ENCODE assay signal across 14 cellular contexts in the genomic region with DNA sequence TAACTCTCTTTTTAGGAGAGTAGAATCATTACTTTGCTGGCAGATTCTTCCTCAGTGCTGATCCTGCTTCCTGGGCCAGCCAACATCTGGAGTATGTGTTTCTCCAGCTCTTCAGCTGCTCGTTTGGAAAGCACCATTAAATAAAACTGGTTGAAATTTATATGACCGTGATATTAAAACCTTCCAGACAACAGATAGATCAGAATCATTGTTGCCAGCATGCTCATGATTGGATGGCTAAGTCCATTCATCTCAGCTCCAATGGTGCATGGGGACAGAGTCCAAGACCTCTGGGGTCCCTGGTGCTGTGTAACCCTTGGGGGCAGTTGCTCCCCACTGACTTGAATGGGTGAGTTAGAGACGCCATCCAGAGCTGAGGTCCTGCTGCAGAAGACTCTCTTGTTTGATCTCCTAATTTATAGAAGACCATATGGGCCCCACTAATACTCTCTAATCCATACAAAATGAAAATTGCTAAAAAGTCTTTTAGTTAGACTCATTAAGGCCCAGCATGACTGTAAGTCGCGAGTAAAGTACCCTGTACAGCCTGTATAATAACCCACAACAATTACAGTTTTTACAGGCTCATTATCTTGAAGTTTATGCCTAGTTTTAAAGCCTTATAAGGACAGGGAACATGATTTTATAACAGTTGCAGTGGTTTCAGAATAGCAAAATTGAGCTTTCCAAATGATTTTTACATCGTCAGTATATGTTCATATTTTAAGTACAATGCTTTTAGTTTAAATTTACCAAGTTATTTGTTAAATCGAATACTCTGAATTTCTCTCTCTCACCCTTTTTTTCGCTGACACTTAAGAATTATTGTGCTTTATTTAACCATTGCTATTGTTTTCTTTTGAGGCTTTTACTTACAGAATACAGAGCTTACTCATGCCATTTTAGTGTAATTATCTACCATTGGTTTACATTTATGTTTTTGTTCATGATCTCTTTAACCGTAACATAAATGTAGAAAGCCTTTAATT. TPM values are rescaled to one million over a fixed set of nuclear protein-coding genes. Genes with fewer than 3 reads are reported as not detected.
DNase-seq lines count a peak whose midpoint lies in the region; ATAC-seq, FAIRE-seq and TF ChIP-seq lines count a peak whose summit lies in the region.
"Had no signal": no experiment of that assay in that cellular context is flagged by ENCODE, and none has a peak within 500 bp of the region (broad histone marks: within the 10 kb centered on the region; RNA-seq: fewer than 3 reads in every experiment).

No MANE protein-coding gene starts in this region.

- H4K20me1 ChIP-seq in K562 (replicated peaks; ENCODE audit: control insufficient read depth, insufficient read depth, low read length) (peaks cover 3% of the 10 kb centered on the region; the same call in 1 of the 2 replicates), HepG2 (ENCODE audit: insufficient read depth, low read length) (no peaks in the 10 kb centered on the region), Karpas-422 (ENCODE audit: insufficient read depth, low read depth, low read length) (no peaks in the 10 kb centered on the region)

- BruUV-seq in K562 (replicated peaks; lab: Mats Ljungman, UMichigan) (no TSS peak), HepG2 (replicated peaks; lab: Mats Ljungman, UMichigan) (no TSS peak)

- intact Hi-C loops in K562 (cut with micrococcal nuclease) (no loop called here), HepG2 (cut with micrococcal nuclease; ENCODE audit: unreplicated experiment) (no loop called here)

- no peaks in the 10 kb centered on the region for H3K9me3 ChIP-seq in HUES48 (ENCODE audit: control insufficient read depth, insufficient read depth, low read length)
- H3K9me3 ChIP-seq in K562 (replicated peaks; ENCODE audit: control insufficient read depth, insufficient read depth, low read depth, low read length), result no peaks in the 10 kb centered on the region
- H3K9me3 ChIP-seq in HepG2 (ENCODE audit: low read length), result no peaks in the 10 kb centered on the region
- H3K9me3 ChIP-seq in Karpas-422 (ENCODE audit: low read length), result no peaks in the 10 kb centered on the region
- H3K9me3 ChIP-seq: colonic mucosa, mucosa of descending colon, prostate gland had no signal

- no peak overlapping the region for H3K4me3 ChIP-seq in HUES48 (ENCODE audit: low read depth, low read length)
- H3K4me3 ChIP-seq in K562, result no peak overlapping the region
- no peak overlapping the region for H3K4me3 ChIP-seq in HepG2 (replicated peaks in 1 of 3; ENCODE audit: insufficient read depth in 1 of 3, low read depth in 2 of 3, low read length in 3 of 3)
- H3K4me3 ChIP-seq in Karpas-422 (ENCODE audit: low read length), result no peak overlapping the region
- H3K4me3 ChIP-seq: colonic mucosa, mucosa of descending colon, prostate gland had no signal

- no peaks in the 10 kb centered on the region for H3K9me2 ChIP-seq in Karpas-422 (replicated peaks; ENCODE audit: insufficient read depth, low read length)

- FAIRE-seq in K562 (lab: Jason Lieb, UNC), result no peak
- FAIRE-seq in HepG2 (lab: Jason Lieb, UNC), result no peak

- H3K9me1 ChIP-seq in K562 (ENCODE audit: control insufficient read depth, insufficient read depth, low read length), result no peaks in the 10 kb centered on the region

- H3K27ac ChIP-seq in HUES48 (ENCODE audit: low read depth, low read length), result peak overlapping the region; percentile 76
- no peak overlapping the region for H3K27ac ChIP-seq in K562 (ENCODE audit: extremely low read depth, low read depth, low read length)
- H3K27ac ChIP-seq in HepG2 (ENCODE audit: extremely low read length, insufficient read depth, low read length), result no peak overlapping the region
- no peak overlapping the region for H3K27ac ChIP-seq in Karpas-422 (ENCODE audit: low read length)
- H3K27ac ChIP-seq: VCaP had no signal

- no peak for TF ChIP-seq CTCF in K562 (IDR thresholded peaks at IDR 0.05 in 2 of 3, conservative IDR thresholded peaks at IDR 0.05 in 1 of 3; ENCODE audit: insufficient read depth in 2 of 3, low read depth in 1 of 3, low read length in 3 of 3)
- no peak for TF ChIP-seq CTCF in HepG2 (CRISPR knock-in tag; IDR thresholded peaks at IDR 0.05)
- TF ChIP-seq CTCF in type B pancreatic cell (conservative IDR thresholded peaks at IDR 0.05), result no peak

- peaks cover 21% of the 10 kb centered on the region for H3K4me1 ChIP-seq in HUES48 (ENCODE audit: control insufficient read depth, insufficient read depth, low read length)
- H3K4me1 ChIP-seq in K562 (replicated peaks in 1 of 2; ENCODE audit: control insufficient read depth in 2 of 2, insufficient read depth in 2 of 2, low read length in 2 of 2), result no peaks in the 10 kb centered on the region
- H3K4me1 ChIP-seq in HepG2 (ENCODE audit: insufficient read depth, low read length), result peaks cover 1% of the 10 kb centered on the region; the same call in 1 of the 2 replicates
- no peaks in the 10 kb centered on the region for H3K4me1 ChIP-seq in Karpas-422 (ENCODE audit: low read length)
- H3K4me1 ChIP-seq: prostate gland had no signal

- TF ChIP-seq RAD21 in K562 (CRISPR knock-in tag; conservative IDR thresholded peaks at IDR 0.05 in 1 of 2, IDR thresholded peaks at IDR 0.05 in 1 of 2) (no peak), HepG2 (CRISPR knock-in tag; IDR thresholded peaks at IDR 0.05) (no peak)

- TF ChIP-seq EP300 in K562 (IDR thresholded peaks at IDR 0.05; ENCODE audit: low read length), result no peak
- no peak for TF ChIP-seq EP300 in HepG2 (IDR thresholded peaks at IDR 0.05; ENCODE audit: low read depth in 2 of 2, low read length in 2 of 2)
- no peak for TF ChIP-seq EP300 in HepG2 (CRISPR knock-in tag; IDR thresholded peaks at IDR 0.05; ENCODE audit: borderline replicate concordance)

- no peak overlapping the region for H2AFZ ChIP-seq in K562 (ENCODE audit: low read depth, low read length)
- no peak overlapping the region for H2AFZ ChIP-seq in HepG2 (ENCODE audit: low read length)
- H2AFZ ChIP-seq in Karpas-422 (ENCODE audit: low read length), result no peak overlapping the region

- TF ChIP-seq POLR2A in K562 (conservative IDR thresholded peaks at IDR 0.05) (no peak), HepG2 (IDR thresholded peaks at IDR 0.05; ENCODE audit: insufficient read depth in 1 of 2, low read depth in 2 of 2, low read length in 2 of 2) (no peak)

- H3K79me2 ChIP-seq in K562 (ENCODE audit: control insufficient read depth, insufficient read depth, low read length), result no peaks in the 10 kb centered on the region
- no peaks in the 10 kb centered on the region for H3K79me2 ChIP-seq in HepG2 (ENCODE audit: insufficient read depth, low read length)
- H3K79me2 ChIP-seq in Karpas-422 (ENCODE audit: low read length), result no peaks in the 10 kb centered on the region

- H3K27ac Mint-ChIP-seq in type B pancreatic cell, result peak overlapping the region; percentile 35
- H3K27ac Mint-ChIP-seq: CD4-positive, alpha-beta T cell had no signal

- H3K27me3 Mint-ChIP-seq in type B pancreatic cell, result no peaks in the 10 kb centered on the region
- H3K27me3 Mint-ChIP-seq: CD4-positive, alpha-beta T cell had no signal

- in situ Hi-C loops in K562 (cut with MboI) (no loop called here), HepG2 (cut with HindIII; ENCODE audit: extremely low pct_ligation_motif_present, low pct_unique_long_range_greater_than_20kb) (no loop called here)

- peaks cover 44% of the 10 kb centered on the region for H3K36me3 ChIP-seq in HUES48 (ENCODE audit: control insufficient read depth, insufficient read depth, low read length)
- H3K36me3 ChIP-seq in K562 (ENCODE audit: control insufficient read depth, insufficient read depth, low read length), result no peaks in the 10 kb centered on the region
- H3K36me3 ChIP-seq in HepG2 (replicated peaks in 1 of 2; ENCODE audit: control insufficient read depth in 1 of 2, insufficient read depth in 2 of 2, low read length in 2 of 2), result peaks cover 8 to 64% of the 10 kb centered on the region in 2 experiments
- no peaks in the 10 kb centered on the region for H3K36me3 ChIP-seq in Karpas-422 (ENCODE audit: insufficient read depth, low read length)
- H3K36me3 ChIP-seq: colonic mucosa, prostate gland had no signal

- no peak for ATAC-seq in K562
- ATAC-seq in HepG2, result no peak

- DNase-seq in K562 (ENCODE audit: extremely low read depth in 1 of 4, low spot score in 3 of 4) (no peak), HepG2 (ENCODE audit: low spot score) (no peak), type B pancreatic cell (ENCODE audit: extremely low spot score, unreplicated experiment) (no peak), Karpas-422 (no peak), COLO829 (ENCODE audit: low spot score) (no peak), NCI-H1092 treated with DMSO at 0.1 percent for 48 hours (lab: John Stamatoyannopoulos, UW) (no peak)
- DNase-seq: CD4-positive, alpha-beta T cell; colonic mucosa; GF-D8; NCI-H1930 had no signal

- POLR2A ChIA-PET in K562 (lab: Yijun Ruan, JAX), result interaction anchor here (1.3 to 1.4 kb wide), 2 partner anchors 19 to 24 kb away, joined by 4 read pairs; no protein-coding TSS in a partner anchor
- POLR2A ChIA-PET in HepG2 (lab: Yijun Ruan, JAX), result no interaction called here

- CTCF ChIA-PET in K562 (lab: Yijun Ruan, JAX; ENCODE audit: low intra/inter-chr PET ratio) (no interaction called here), HepG2 (lab: Yijun Ruan, JAX; ENCODE audit: low intra/inter-chr PET ratio, low total read pairs) (no interaction called here)

- no peaks in the 10 kb centered on the region for H3K9me3 Mint-ChIP-seq in type B pancreatic cell
- H3K9me3 Mint-ChIP-seq: CD4-positive, alpha-beta T cell had no signal

- H3K4me3 Mint-ChIP-seq in type B pancreatic cell, result peak overlapping the region; percentile 50
- H3K4me3 Mint-ChIP-seq: CD4-positive, alpha-beta T cell had no signal

- 5% methylated on average over 9 of the region's 9 CpGs for WGBS in K562 (ENCODE audit: insufficient coverage, low coverage, missing lambda C conversion rate)
- WGBS in HepG2 (ENCODE audit: low lambda C conversion rate), result 97% methylated on average over 8 of the region's 9 CpGs

- H3K27me3 ChIP-seq in HUES48 (ENCODE audit: control insufficient read depth, insufficient read depth, low read length), result no peaks in the 10 kb centered on the region
- peaks cover 50 to 57% of the 10 kb centered on the region in 2 experiments for H3K27me3 ChIP-seq in K562 (ENCODE audit: control insufficient read depth in 2 of 2, insufficient read depth in 2 of 2, low read length in 2 of 2)
- no peaks in the 10 kb centered on the region for H3K27me3 ChIP-seq in HepG2 (ENCODE audit: control insufficient read depth in 1 of 2, insufficient read depth in 2 of 2, low read length in 2 of 2)
- no peaks in the 10 kb centered on the region for H3K27me3 ChIP-seq in Karpas-422 (ENCODE audit: low read length)
- H3K27me3 ChIP-seq: colonic mucosa had no signal

- H3K4me1 Mint-ChIP-seq in type B pancreatic cell (ENCODE audit: unreplicated experiment), result peaks cover 44% of the 10 kb centered on the region

- no peak overlapping the region for H3K4me2 ChIP-seq in K562 (ENCODE audit: insufficient read depth, low read length)
- no peak overlapping the region for H3K4me2 ChIP-seq in HepG2 (ENCODE audit: low read depth, low read length)
- H3K4me2 ChIP-seq in Karpas-422 (ENCODE audit: low read depth, low read length, poor library complexity, severe bottlenecking), result no peak overlapping the region

- no peak overlapping the region for H3K9ac ChIP-seq in HUES48 (ENCODE audit: low read depth, low read length)
- H3K9ac ChIP-seq in K562 (ENCODE audit: insufficient read depth in 1 of 2, low read depth in 2 of 2, low read length in 2 of 2), result no peak overlapping the region
- H3K9ac ChIP-seq in HepG2 (ENCODE audit: insufficient read depth, low read depth, low read length), result no peak overlapping the region
- H3K9ac ChIP-seq in Karpas-422 (ENCODE audit: low read length), result no peak overlapping the region

- peaks cover 11% of the 10 kb centered on the region for H3K36me3 Mint-ChIP-seq in type B pancreatic cell

RNA-seq across cellular contexts. Expression of a gene that starts 60.0 kb away (rescaled TPM):
- total RNA-seq in K562 (2011; cell fraction: chromatin; rRNA removed; ENCODE audit: low replicate concordance), result 0.76 TPM in 1 of 2 replicates, not detected in the other
- total RNA-seq in K562 (2011; cell fraction: nucleolus; rRNA removed), result not detected in 2 replicates
- total RNA-seq in K562 (2011; cell fraction: nucleoplasm; rRNA removed), result 0.31 TPM in 1 of 2 replicates, not detected in the other
- total RNA-seq in K562 (2014; rRNA removed), result 0.04 and 0.09 TPM in 2 replicates
- total RNA-seq in K562 (2014; rRNA removed; fragmentation: Illumina TruSeq; extraction: Trizol), result not detected in 2 replicates
- total RNA-seq in K562 (2015; rRNA removed; fragmentation: Illumina TruSeq; extraction: Trizol), result not detected in 2 replicates
- 0.07 and 0.09 TPM in 2 replicates for total RNA-seq in K562 (2021)
- 0.04 TPM in 1 of 2 replicates, not detected in the other for polyA plus RNA-seq in K562 (2011; rRNA removed)
- polyA plus RNA-seq in K562 (2011; cell fraction: cytosol; rRNA removed), result not detected in 2 replicates
- polyA plus RNA-seq in K562 (2011; cell fraction: nucleus; rRNA removed), result 0.07 TPM in 1 of 2 replicates, not detected in the other
- polyA plus RNA-seq in K562 (2012), result 0.08 and 0.10 TPM in 2 replicates
- polyA plus RNA-seq in K562 (2014; fragmentation: Illumina TruSeq; extraction: Trizol), result 0.04 TPM in 1 of 2 replicates, not detected in the other
- under 1 TPM; 0.04 to 0.10 TPM for polyA plus RNA-seq in K562 (2014; fragmentation: Nextera tagmentation; extraction: Ambion mirVana)
- polyA plus RNA-seq in K562 (2014; rRNA removed), result not detected in 2 replicates
- polyA minus RNA-seq in K562 (2011; rRNA and poly(A)+ RNA removed), result not detected in 2 replicates
- not detected in 2 replicates for polyA minus RNA-seq in K562 (2011; cell fraction: cytosol; rRNA and poly(A)+ RNA removed)
- polyA minus RNA-seq in K562 (2011; cell fraction: nucleus; rRNA and poly(A)+ RNA removed), result 0.40 TPM in 1 of 2 replicates, not detected in the other
- total RNA-seq in HepG2 (2016; rRNA removed; fragmentation: Illumina TruSeq; extraction: Trizol), result 25.8 and 32.4 TPM in 2 replicates
- total RNA-seq in HepG2 (2016; cell fraction: cytosol; rRNA removed; fragmentation: Illumina TruSeq; extraction: Trizol; ENCODE audit: low read depth), result 7.2 and 8.8 TPM in 2 replicates
- 24.2 and 25.8 TPM in 2 replicates for total RNA-seq in HepG2 (2016; cell fraction: insoluble cytoplasmic fraction; rRNA removed; fragmentation: Illumina TruSeq; extraction: Trizol)
- total RNA-seq in HepG2 (2016; cell fraction: membrane; rRNA removed; fragmentation: Illumina TruSeq; extraction: Trizol), result 31.6 and 31.8 TPM in 2 replicates
- total RNA-seq in HepG2 (2016; cell fraction: nucleus; rRNA removed; fragmentation: Illumina TruSeq; extraction: Trizol), result 23.4 and 24.3 TPM in 2 replicates
- polyA plus RNA-seq in HepG2 (2011; rRNA removed), result 14.7 and 15.5 TPM in 2 replicates
- 11.3 and 13.8 TPM in 2 replicates for polyA plus RNA-seq in HepG2 (2011; cell fraction: cytosol; rRNA removed)
- polyA plus RNA-seq in HepG2 (2011; cell fraction: nucleus; rRNA removed), result 13.3 and 13.6 TPM in 2 replicates
- 21.4 and 30.0 TPM in 2 replicates for polyA plus RNA-seq in HepG2 (2012)
- polyA plus RNA-seq in HepG2 (2016; cell fraction: cytosol; fragmentation: Illumina TruSeq; extraction: Trizol; ENCODE audit: low read depth), result 8.1 and 10.3 TPM in 2 replicates
- polyA plus RNA-seq in HepG2 (2016; cell fraction: insoluble cytoplasmic fraction; fragmentation: Illumina TruSeq; extraction: Trizol; ENCODE audit: low read depth), result 31.8 and 42.4 TPM in 2 replicates
- 27.2 and 29.8 TPM in 2 replicates for polyA plus RNA-seq in HepG2 (2016; cell fraction: membrane; fragmentation: Illumina TruSeq; extraction: Trizol; ENCODE audit: low read depth)
- 28.1 and 31.7 TPM in 2 replicates for polyA plus RNA-seq in HepG2 (2016; cell fraction: nucleus; fragmentation: Illumina TruSeq; extraction: Trizol; ENCODE audit: insufficient read depth, low read depth)
- polyA minus RNA-seq in HepG2 (2011; rRNA and poly(A)+ RNA removed; ENCODE audit: low replicate concordance), result 12.7 and 15.8 TPM in 2 replicates
- polyA minus RNA-seq in HepG2 (2011; cell fraction: cytosol; rRNA and poly(A)+ RNA removed), result 12.3 and 13.9 TPM in 2 replicates
- 26.8 and 35.3 TPM in 2 replicates for polyA minus RNA-seq in HepG2 (2011; cell fraction: nucleus; rRNA and poly(A)+ RNA removed)
- total RNA-seq in type B pancreatic cell (ENCODE audit: low replicate concordance), result 11.4 and 31.1 TPM in 2 replicates
- 0.22 TPM in 1 of 2 replicates, not detected in the other for total RNA-seq in Karpas-422 (2014; rRNA removed; shearing (Covaris generic); ENCODE audit: low replicate concordance)
- total RNA-seq: CD4-positive, alpha-beta T cell had no signal
